Comparison of ENCODE assay signal across 1 cellular context in genomic region chr7:157399086-157399687, GRCh38.
TF ChIP-seq lines count a peak whose summit lies in the region.

No MANE protein-coding gene starts in this region.

TF ChIP-seq in GM23338, 12 proteins besides CTCF, POLR2A, EP300 and RAD21 (continued from another document):
- TF ChIP-seq, protein P1, sequence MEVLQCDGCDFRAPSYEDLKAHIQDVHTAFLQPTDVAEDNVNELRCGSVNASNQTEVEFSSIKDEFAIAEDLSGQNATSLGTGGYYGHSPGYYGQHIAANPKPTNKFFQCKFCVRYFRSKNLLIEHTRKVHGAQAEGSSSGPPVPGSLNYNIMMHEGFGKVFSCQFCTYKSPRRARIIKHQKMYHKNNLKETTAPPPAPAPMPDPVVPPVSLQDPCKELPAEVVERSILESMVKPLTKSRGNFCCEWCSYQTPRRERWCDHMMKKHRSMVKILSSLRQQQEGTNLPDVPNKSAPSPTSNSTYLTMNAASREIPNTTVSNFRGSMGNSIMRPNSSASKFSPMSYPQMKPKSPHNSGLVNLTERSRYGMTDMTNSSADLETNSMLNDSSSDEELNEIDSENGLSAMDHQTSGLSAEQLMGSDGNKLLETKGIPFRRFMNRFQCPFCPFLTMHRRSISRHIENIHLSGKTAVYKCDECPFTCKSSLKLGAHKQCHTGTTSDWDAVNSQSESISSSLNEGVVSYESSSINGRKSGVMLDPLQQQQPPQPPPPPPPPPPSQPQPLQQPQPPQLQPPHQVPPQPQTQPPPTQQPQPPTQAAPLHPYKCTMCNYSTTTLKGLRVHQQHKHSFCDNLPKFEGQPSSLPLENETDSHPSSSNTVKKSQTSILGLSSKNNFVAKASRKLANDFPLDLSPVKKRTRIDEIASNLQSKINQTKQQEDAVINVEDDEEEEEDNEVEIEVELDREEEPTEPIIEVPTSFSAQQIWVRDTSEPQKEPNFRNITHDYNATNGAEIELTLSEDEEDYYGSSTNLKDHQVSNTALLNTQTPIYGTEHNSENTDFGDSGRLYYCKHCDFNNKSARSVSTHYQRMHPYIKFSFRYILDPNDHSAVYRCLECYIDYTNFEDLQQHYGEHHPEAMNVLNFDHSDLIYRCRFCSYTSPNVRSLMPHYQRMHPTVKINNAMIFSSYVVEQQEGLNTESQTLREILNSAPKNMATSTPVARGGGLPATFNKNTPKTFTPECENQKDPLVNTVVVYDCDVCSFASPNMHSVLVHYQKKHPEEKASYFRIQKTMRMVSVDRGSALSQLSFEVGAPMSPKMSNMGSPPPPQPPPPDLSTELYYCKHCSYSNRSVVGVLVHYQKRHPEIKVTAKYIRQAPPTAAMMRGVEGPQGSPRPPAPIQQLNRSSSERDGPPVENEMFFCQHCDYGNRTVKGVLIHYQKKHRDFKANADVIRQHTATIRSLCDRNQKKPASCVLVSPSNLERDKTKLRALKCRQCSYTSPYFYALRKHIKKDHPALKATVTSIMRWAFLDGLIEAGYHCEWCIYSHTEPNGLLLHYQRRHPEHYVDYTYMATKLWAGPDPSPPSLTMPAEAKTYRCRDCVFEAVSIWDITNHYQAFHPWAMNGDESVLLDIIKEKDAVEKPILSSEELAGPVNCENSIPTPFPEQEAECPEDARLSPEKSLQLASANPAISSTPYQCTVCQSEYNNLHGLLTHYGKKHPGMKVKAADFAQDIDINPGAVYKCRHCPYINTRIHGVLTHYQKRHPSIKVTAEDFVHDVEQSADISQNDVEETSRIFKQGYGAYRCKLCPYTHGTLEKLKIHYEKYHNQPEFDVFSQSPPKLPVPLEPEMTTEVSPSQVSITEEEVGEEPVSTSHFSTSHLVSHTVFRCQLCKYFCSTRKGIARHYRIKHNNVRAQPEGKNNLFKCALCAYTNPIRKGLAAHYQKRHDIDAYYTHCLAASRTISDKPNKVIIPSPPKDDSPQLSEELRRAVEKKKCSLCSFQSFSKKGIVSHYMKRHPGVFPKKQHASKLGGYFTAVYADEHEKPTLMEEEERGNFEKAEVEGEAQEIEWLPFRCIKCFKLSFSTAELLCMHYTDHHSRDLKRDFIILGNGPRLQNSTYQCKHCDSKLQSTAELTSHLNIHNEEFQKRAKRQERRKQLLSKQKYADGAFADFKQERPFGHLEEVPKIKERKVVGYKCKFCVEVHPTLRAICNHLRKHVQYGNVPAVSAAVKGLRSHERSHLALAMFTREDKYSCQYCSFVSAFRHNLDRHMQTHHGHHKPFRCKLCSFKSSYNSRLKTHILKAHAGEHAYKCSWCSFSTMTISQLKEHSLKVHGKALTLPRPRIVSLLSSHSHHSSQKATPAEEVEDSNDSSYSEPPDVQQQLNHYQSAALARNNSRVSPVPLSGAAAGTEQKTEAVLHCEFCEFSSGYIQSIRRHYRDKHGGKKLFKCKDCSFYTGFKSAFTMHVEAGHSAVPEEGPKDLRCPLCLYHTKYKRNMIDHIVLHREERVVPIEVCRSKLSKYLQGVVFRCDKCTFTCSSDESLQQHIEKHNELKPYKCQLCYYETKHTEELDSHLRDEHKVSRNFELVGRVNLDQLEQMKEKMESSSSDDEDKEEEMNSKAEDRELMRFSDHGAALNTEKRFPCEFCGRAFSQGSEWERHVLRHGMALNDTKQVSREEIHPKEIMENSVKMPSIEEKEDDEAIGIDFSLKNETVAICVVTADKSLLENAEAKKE (CRISPR knock-in tag; IDR thresholded peaks at IDR 0.05): no peak
- TF ChIP-seq EZH2 (IDR thresholded peaks at IDR 0.05; ENCODE audit: low read depth, unreplicated experiment): no peak
- no peak for TF ChIP-seq EZH2phosphoT487 (IDR thresholded peaks at IDR 0.05; ENCODE audit: unreplicated experiment)
TF ChIP-seq in GM23338: peak in this region for 0.
